ENCODE assay signal across 7 cellular contexts in genomic region chr1:243912347-243912746, GRCh38.
"Had no signal": no experiment of that assay in that cellular context is flagged by ENCODE, and none has a peak within 500 bp of the region (broad histone marks: within the 10 kb centered on the region; RNA-seq: fewer than 3 reads in every experiment).

No MANE protein-coding gene starts in this region.

- DNase-seq: GDM1, GF-D8 had no signal

- FAIRE-seq: GM12878, GM12891, GM12892, GM18507, GM19239 had no signal

- ATAC-seq: GM12878 had no signal

- H3K4me3 ChIP-seq: GM12878 had no signal
